Comparison of ENCODE assay signal across 8 cellular contexts in genomic region chr19:47779524-47780214, GRCh38. TPM values are rescaled to one million over a fixed set of nuclear protein-coding genes. Genes with fewer than 3 reads are reported as not detected.
DNase-seq lines count a peak whose midpoint lies in the region; ATAC-seq and TF ChIP-seq lines count a peak whose summit lies in the region.

No MANE protein-coding gene starts in this region.

- H3K4me2 ChIP-seq in DND-41 (ENCODE audit: insufficient read depth, low read length), result peak overlapping the region; percentile 88

- H3K9me3 ChIP-seq in DND-41 (ENCODE audit: insufficient read depth, low read length, severe bottlenecking), result no peaks in the 10 kb centered on the region
- no peaks in the 10 kb centered on the region for H3K9me3 ChIP-seq in cardiac muscle cell (ENCODE audit: low read depth)
- H3K9me3 ChIP-seq in prostate gland, result no peaks in the 10 kb centered on the region

- DNase-seq in DND-41 (no peak), cardiac muscle cell (ENCODE audit: low read depth in 1 of 2, low spot score in 1 of 2) (peak in 1 of 2 donors; percentile 94), prostate gland (ENCODE audit: low spot score) (peak; percentile 35)
- peak; percentile 22 for DNase-seq in activated CD4-positive, alpha-beta memory T cell treated with anti-CD3 and anti-CD28 coated beads for 36 hours
- DNase-seq in stimulated activated naive CD4-positive, alpha-beta T cell treated with Interleukin-2 at 50 U/mL for 16 hours (lab: John Stamatoyannopoulos, UW), result no peak
- DNase-seq in activated effector memory CD4-positive, alpha-beta T cell treated with Interleukin-2 at 50 U/mL for 16 hours, result no peak

- no peak overlapping the region for H2AFZ ChIP-seq in DND-41 (ENCODE audit: low read depth, low read length)

- H3K36me3 Mint-ChIP-seq in activated CD4-positive, alpha-beta memory T cell treated with anti-CD3 and anti-CD28 coated beads for 36 hours, result peaks cover 23% of the 10 kb centered on the region

- no peaks in the 10 kb centered on the region for H3K9me3 Mint-ChIP-seq in activated CD4-positive, alpha-beta memory T cell treated with anti-CD3 and anti-CD28 coated beads for 36 hours

- H3K4me3 Mint-ChIP-seq in activated CD4-positive, alpha-beta memory T cell treated with anti-CD3 and anti-CD28 coated beads for 36 hours, result peak overlapping the region; percentile 95

- TF ChIP-seq CTCF in DND-41 (IDR thresholded peaks at IDR 0.05; ENCODE audit: borderline replicate concordance, extremely low read depth, low read length, poor library complexity, severe bottlenecking), result no peak
- TF ChIP-seq CTCF in cardiac muscle cell (IDR thresholded peaks at IDR 0.05; ENCODE audit: low read depth, low read length), result no peak
- TF ChIP-seq CTCF in prostate gland (IDR thresholded peaks at IDR 0.05), result no peak

- intact Hi-C loops in activated CD4-positive, alpha-beta memory T cell treated with anti-CD3 and anti-CD28 coated beads for 36 hours (cut with micrococcal nuclease), result loop anchor here (2.0 kb wide), 1 partner anchor 35 kb away; the partner anchor contains the start of gene NOP53
- intact Hi-C loops in prostate gland (cut with DNase I), result loop anchor here (5.0 to 10.0 kb wide), 2 partner anchors 62 to 175 kb away; partner anchors contain the start of gene BICRA

- no peak for TF ChIP-seq POLR2A in prostate gland (IDR thresholded peaks at IDR 0.05)

- H3K27me3 Mint-ChIP-seq in activated CD4-positive, alpha-beta memory T cell treated with anti-CD3 and anti-CD28 coated beads for 36 hours, result no peaks in the 10 kb centered on the region

- peaks cover 7% of the 10 kb centered on the region for H4K20me1 ChIP-seq in DND-41 (ENCODE audit: insufficient read depth, low read length)

- peaks cover 26% of the 10 kb centered on the region for H3K4me1 ChIP-seq in DND-41 (ENCODE audit: insufficient read depth, low read length)
- peaks cover 11% of the 10 kb centered on the region for H3K4me1 ChIP-seq in cardiac muscle cell (ENCODE audit: low read depth)
- H3K4me1 ChIP-seq in prostate gland (replicated peaks), result peaks cover 9% of the 10 kb centered on the region

- peak overlapping the region; percentile 70; the same call in 1 of the 2 replicates for H3K9ac ChIP-seq in DND-41 (ENCODE audit: low read depth, low read length)

- POLR2A ChIA-PET in activated CD4-positive, alpha-beta memory T cell treated with anti-CD3 and anti-CD28 coated beads for 36 hours (lab: Charles Lee), result interaction anchor here (0.7 to 1.0 kb wide), 2 partner anchors 10 to 54 kb away, joined by 3 to 4 read pairs; no protein-coding TSS in a partner anchor

- H3K27ac Mint-ChIP-seq in activated CD4-positive, alpha-beta memory T cell treated with anti-CD3 and anti-CD28 coated beads for 36 hours, result peak overlapping the region; percentile 92

- 47% methylated on average over 24 of the region's 24 CpGs for WGBS in prostate gland

- peaks cover 16% of the 10 kb centered on the region for H3K79me2 ChIP-seq in DND-41 (ENCODE audit: insufficient read depth, low read length)

- peaks cover 27% of the 10 kb centered on the region for H3K4me1 Mint-ChIP-seq in activated CD4-positive, alpha-beta memory T cell treated with anti-CD3 and anti-CD28 coated beads for 36 hours (ENCODE audit: low read depth)

- peak overlapping the region; percentile 67 to 85; a peak in 3 of 4 replicates for H3K4me3 ChIP-seq in DND-41 (ENCODE audit: low read depth in 1 of 2, low read length in 2 of 2)
- peak overlapping the region; percentile 68 for H3K4me3 ChIP-seq in cardiac muscle cell
- peak overlapping the region; percentile 89 to 94 for H3K4me3 ChIP-seq in prostate gland

- H3K36me3 ChIP-seq in DND-41 (ENCODE audit: insufficient read depth, low read length) (peaks cover 13% of the 10 kb centered on the region), cardiac muscle cell (peaks cover 37% of the 10 kb centered on the region), prostate gland (peaks cover 4% of the 10 kb centered on the region in 2 donors)

- H3K27me3 ChIP-seq in DND-41 (ENCODE audit: insufficient read depth, low read length, poor library complexity) (no peaks in the 10 kb centered on the region), cardiac muscle cell (no peaks in the 10 kb centered on the region), prostate gland (replicated peaks; ENCODE audit: insufficient read depth) (no peaks in the 10 kb centered on the region)

- H3K27ac ChIP-seq in DND-41 (ENCODE audit: low read length), result no peak overlapping the region
- peak overlapping the region; percentile 100 for H3K27ac ChIP-seq in cardiac muscle cell
- peak overlapping the region; percentile 95 to 99 for H3K27ac ChIP-seq in prostate gland

- CTCF ChIA-PET in activated CD4-positive, alpha-beta memory T cell treated with anti-CD3 and anti-CD28 coated beads for 36 hours (lab: Charles Lee), result interaction anchor here (0.9 to 1.4 kb wide), 4 partner anchors 8 to 431 kb away, joined by 3 to 4 read pairs (median 4); partner anchors contain the start of genes DHX34 and EHD2

- no peak for ATAC-seq in DND-41 (ENCODE audit: insufficient read depth, low read depth)
- ATAC-seq in GM18867 (IDR thresholded peaks at IDR 0.05; ENCODE audit: unreplicated experiment), result no peak
- ATAC-seq in HG03521 (IDR thresholded peaks at IDR 0.05; ENCODE audit: unreplicated experiment), result no peak

RNA-seq across cellular contexts. Expression of gene SELENOW, which starts 1.2 kb away (rescaled TPM):
- total RNA-seq in activated CD4-positive, alpha-beta memory T cell treated with anti-CD3 and anti-CD28 coated beads for 36 hours, result 100 to 1,000 TPM; 162 to 174 TPM
- total RNA-seq in cardiac muscle cell (1,194 and 1,690 TPM in 2 replicates), prostate gland (100 to 1,000 TPM; 301 to 565 TPM)
- polyA plus RNA-seq in cardiac muscle cell, result 1,855 and 2,152 TPM in 2 replicates

RNA-seq across cellular contexts. Expression of gene TPRX1, which starts 24.7 kb away (rescaled TPM):
- total RNA-seq in activated CD4-positive, alpha-beta memory T cell treated with anti-CD3 and anti-CD28 coated beads for 36 hours, result not detected
- total RNA-seq in cardiac muscle cell, result not detected in 2 replicates
- not detected in 2 replicates for polyA plus RNA-seq in cardiac muscle cell
- under 1 TPM in 1 of 2 donors, not detected in 1; 0.91 TPM for total RNA-seq in prostate gland

RNA-seq across cellular contexts. Expression of gene NOP53, which starts 34.3 kb away (rescaled TPM):
- 100 to 1,000 TPM; 259 to 268 TPM for total RNA-seq in activated CD4-positive, alpha-beta memory T cell treated with anti-CD3 and anti-CD28 coated beads for 36 hours
- total RNA-seq in cardiac muscle cell, result 149 and 278 TPM in 2 replicates
- polyA plus RNA-seq in cardiac muscle cell, result 81.8 and 112 TPM in 2 replicates
- 100 to 1,000 TPM; 465 to 586 TPM for total RNA-seq in prostate gland

RNA-seq across cellular contexts. Expression of gene CRX, which starts 42.1 kb away (rescaled TPM):
- total RNA-seq in activated CD4-positive, alpha-beta memory T cell treated with anti-CD3 and anti-CD28 coated beads for 36 hours, result not detected
- total RNA-seq in cardiac muscle cell, result 0.11 and 0.15 TPM in 2 replicates
- polyA plus RNA-seq in cardiac muscle cell, result 0.04 and 0.06 TPM in 2 replicates
- total RNA-seq in prostate gland, result under 1 TPM in 1 of 2 donors, not detected in 1; 0.34 TPM

Comparison
In these comparisons a context has a peak if more than half of its experiments do, and no peak if none do; other contexts are left out.
1. DNase-seq: peak in activated CD4-positive, alpha-beta memory T cell treated with anti-CD3 and anti-CD28 coated beads for 36 hours (single experiment) and prostate gland (single experiment); none in DND-41 (single experiment), stimulated activated naive CD4-positive, alpha-beta T cell treated with Interleukin-2 at 50 U/mL for 16 hours (single experiment) and activated effector memory CD4-positive, alpha-beta T cell treated with Interleukin-2 at 50 U/mL for 16 hours (single experiment).
2. Peak in every context shown above with its lines, with median percentiles within 50 percentile points of each other: H3K4me3 ChIP-seq.